25 cellular contexts compared by ENCODE assay signal in genomic region chr7:35362341-35362740, GRCh38.
DNase-seq lines count a peak whose midpoint lies in the region; FAIRE-seq and TF ChIP-seq lines count a peak whose summit lies in the region.
"Had no signal": no experiment of that assay in that cellular context is flagged by ENCODE, and none has a peak within 500 bp of the region (broad histone marks: within the 10 kb centered on the region; RNA-seq: fewer than 3 reads in every experiment).

No MANE protein-coding gene starts in this region.

- H3K36me3 ChIP-seq in esophagus muscularis mucosa, result no peaks in the 10 kb centered on the region
- H3K36me3 ChIP-seq: BE2C; BLaER1 treated with 17β-estradiol and CSF1 and Interleukin-3, amounts not matched to agents 10 nM and 100 nM had no signal

- TF ChIP-seq POLR2A in esophagus muscularis mucosa (IDR thresholded peaks at IDR 0.05; ENCODE audit: low read depth), result no peak

- H3K9me3 ChIP-seq in esophagus muscularis mucosa, result peaks cover 0 to 12% (median 3%) of the 10 kb centered on the region in 4 donors
- H3K9me3 ChIP-seq: BE2C had no signal

- no peak overlapping the region for H3K27ac ChIP-seq in esophagus muscularis mucosa (replicated peaks in 1 of 4)
- H3K27ac ChIP-seq: A549; BLaER1 treated with 17β-estradiol and CSF1 and Interleukin-3, amounts not matched to agents 10 nM and 100 nM; GM23248 had no signal

- H3K27me3 Mint-ChIP-seq in osteocyte (ENCODE audit: unreplicated experiment), result no peaks in the 10 kb centered on the region

- H3K4me1 Mint-ChIP-seq in osteocyte (ENCODE audit: unreplicated experiment), result no peaks in the 10 kb centered on the region
- H3K4me1 Mint-ChIP-seq: CD14-positive monocyte had no signal

- H3K36me3 Mint-ChIP-seq in osteocyte (ENCODE audit: unreplicated experiment), result no peaks in the 10 kb centered on the region
- H3K36me3 Mint-ChIP-seq: CD14-positive monocyte had no signal

- H3K9me3 Mint-ChIP-seq in osteocyte (ENCODE audit: unreplicated experiment), result no peaks in the 10 kb centered on the region
- H3K9me3 Mint-ChIP-seq: CD4-positive, alpha-beta T cell had no signal

- TF ChIP-seq CTCF in esophagus muscularis mucosa (IDR thresholded peaks at IDR 0.05) (no peak), osteocyte (IDR thresholded peaks at IDR 0.05) (no peak)

- no peak for TF ChIP-seq EP300 in esophagus muscularis mucosa (IDR thresholded peaks at IDR 0.05)

- intact Hi-C loops in esophagus muscularis mucosa (cut with DNase I), result loop anchor here (10.0 kb wide), 1 partner anchor 62 kb away; no protein-coding TSS in a partner anchor

- H3K4me3 ChIP-seq in esophagus muscularis mucosa, result no peak overlapping the region
- H3K4me3 ChIP-seq: A549; BLaER1 treated with 17β-estradiol and CSF1 and Interleukin-3, amounts not matched to agents 10 nM and 100 nM; GM23248 had no signal

- peak; percentile 71 for FAIRE-seq in urothelium cell line (lab: Jason Lieb, UNC)
- FAIRE-seq: A549, GM12892, H1 had no signal

- H3K27me3 ChIP-seq in esophagus muscularis mucosa, result no peaks in the 10 kb centered on the region
- H3K27me3 ChIP-seq: BE2C; BLaER1 treated with 17β-estradiol and CSF1 and Interleukin-3, amounts not matched to agents 10 nM and 100 nM had no signal

- H3K4me3 Mint-ChIP-seq in osteocyte (ENCODE audit: unreplicated experiment), result no peak overlapping the region
- H3K4me3 Mint-ChIP-seq: CD14-positive monocyte; CD4-positive, alpha-beta T cell had no signal

- DNase-seq in SK-N-DZ (ENCODE audit: low spot score) (peak; percentile 90), esophagus muscularis mucosa (ENCODE audit: extremely low spot score) (peak; percentile 89), osteocyte (ENCODE audit: extremely low spot score, unreplicated experiment) (peak; percentile 42), urothelium cell line (ENCODE audit: low spot score) (no peak), SW480 (ENCODE audit: low spot score) (no peak), SIG-M5 (lab: John Stamatoyannopoulos, UW) (no peak), middle frontal gyrus (ENCODE audit: extremely low spot score, low spot score) (no peak)
- DNase-seq: 8988T; ACHN; AML-193; BE2C; Calu3; CD4-positive, alpha-beta T cell; COR-L47; DMS53; DMS79 treated with DMSO at 0.1 percent for 48 hours; GF-D8; GM23248; H7; HCEC 1CT had no signal

- WGBS in esophagus muscularis mucosa, result 84% methylated on average over 6 of the region's 6 CpGs

- H3K27ac Mint-ChIP-seq in osteocyte (ENCODE audit: unreplicated experiment), result no peak overlapping the region
- H3K27ac Mint-ChIP-seq: CD14-positive monocyte; CD4-positive, alpha-beta T cell had no signal

- H3K4me1 ChIP-seq in esophagus muscularis mucosa, result no peaks in the 10 kb centered on the region
- H3K4me1 ChIP-seq: A549; BLaER1 treated with 17β-estradiol and CSF1 and Interleukin-3, amounts not matched to agents 10 nM and 100 nM had no signal

Comparison
In these comparisons a context has a peak if more than half of its experiments do, and no peak if none do; other contexts are left out.
1. DNase-seq: peak in SK-N-DZ (single experiment), esophagus muscularis mucosa (single experiment) and osteocyte (single experiment); none in urothelium cell line (single experiment), SW480 (single experiment), SIG-M5 (single experiment) and middle frontal gyrus (single experiment).